ENCODE assay signal across 14 cellular contexts in the genomic region with DNA sequence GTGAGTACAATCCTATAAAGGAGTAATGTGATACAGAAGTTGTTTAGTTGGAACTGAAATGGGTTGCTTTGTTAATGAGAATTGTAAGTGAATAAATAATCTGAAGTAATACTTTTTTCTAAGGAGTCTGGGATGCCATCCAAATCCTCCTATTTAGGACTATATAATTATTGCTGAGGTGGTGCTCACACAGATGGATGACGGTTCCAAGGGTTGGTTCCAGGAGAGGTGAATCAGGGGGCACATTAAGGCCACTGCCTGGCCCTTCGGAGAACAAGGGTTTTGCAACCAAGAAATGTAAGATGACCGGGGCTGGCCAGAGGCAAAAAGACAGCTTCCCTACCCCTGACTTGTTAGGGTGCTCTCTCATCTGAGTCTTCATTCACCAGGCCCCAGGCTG.
DNase-seq lines count a peak whose midpoint lies in the region; ATAC-seq, FAIRE-seq and TF ChIP-seq lines count a peak whose summit lies in the region.
"Had no signal": no experiment of that assay in that cellular context is flagged by ENCODE, and none has a peak within 500 bp of the region (broad histone marks: within the 10 kb centered on the region; RNA-seq: fewer than 3 reads in every experiment).

No MANE protein-coding gene starts in this region.

- H3K36me3 Mint-ChIP-seq in nephron progenitor cell (ENCODE audit: low read depth) = no peaks in the 10 kb centered on the region
- H3K36me3 Mint-ChIP-seq in activated CD8-positive, alpha-beta T cell treated with anti-CD3 and anti-CD28 coated beads, Interleukin-2, amount 10 ng/mL, durations not matched to agents 7 days and 5 days (ENCODE audit: low read depth) = no peaks in the 10 kb centered on the region

- H3K4me1 ChIP-seq in HEK293 (ENCODE audit: control insufficient read depth, insufficient read depth, low read length) = 0 out of 2 replicates have a peak, but pooled peaks cover 2% of the 10 kb centered on the region
- H3K4me1 ChIP-seq: pancreas, thyroid gland had no signal

- no peaks in the 10 kb centered on the region for H3K9me3 ChIP-seq in HEK293 (ENCODE audit: control insufficient read depth, insufficient read depth, low read depth, low read length)
- H3K9me3 ChIP-seq: pancreas, thyroid gland had no signal

- DNase-seq in AG08396 (ENCODE audit: low spot score) (peak; percentile 27), nephron progenitor cell (no peak), posterior vena cava (ENCODE audit: low spot score) (no peak), activated gamma-delta T cell (lab: John Stamatoyannopoulos, UW) (no peak)
- DNase-seq in activated CD8-positive, alpha-beta T cell treated with anti-CD3 and anti-CD28 coated beads, Interleukin-2, amount 10 ng/mL, durations not matched to agents 7 days and 5 days = no peak
- DNase-seq: activated CD4-positive, alpha-beta T cell treated with anti-CD3 and anti-CD28 coated beads for 48 hours; H9; Karpas-422; pancreas; thyroid gland had no signal

- H3K9me3 Mint-ChIP-seq in nephron progenitor cell = no peaks in the 10 kb centered on the region
- H3K9me3 Mint-ChIP-seq in activated CD8-positive, alpha-beta T cell treated with anti-CD3 and anti-CD28 coated beads, Interleukin-2, amount 10 ng/mL, durations not matched to agents 7 days and 5 days (ENCODE audit: insufficient read depth) = no peaks in the 10 kb centered on the region
- H3K9me3 Mint-ChIP-seq: H9 had no signal

- no peaks in the 10 kb centered on the region for H3K4me1 Mint-ChIP-seq in nephron progenitor cell
- H3K4me1 Mint-ChIP-seq in activated CD8-positive, alpha-beta T cell treated with anti-CD3 and anti-CD28 coated beads, Interleukin-2, amount 10 ng/mL, durations not matched to agents 7 days and 5 days (ENCODE audit: low read depth) = no peaks in the 10 kb centered on the region

- TF ChIP-seq CTCF in HEK293 (tag by site-specific recombination; IDR thresholded peaks at IDR 0.05) (no peak), nephron progenitor cell (IDR thresholded peaks at IDR 0.05) (no peak)

- no peak overlapping the region for H3K27ac ChIP-seq in HEK293 (ENCODE audit: extremely low read depth, low read depth, low read length)
- H3K27ac ChIP-seq: pancreas, thyroid gland had no signal

- POLR2A ChIA-PET in HEK293 (lab: Yijun Ruan, JAX) = no interaction called here
- POLR2A ChIA-PET in activated CD8-positive, alpha-beta T cell treated with anti-CD3 and anti-CD28 coated beads, Interleukin-2, amount 10 ng/mL, durations not matched to agents 7 days and 5 days (lab: Charles Lee) = no interaction called here

- H3K4me3 ChIP-seq in HEK293 (ENCODE audit: low read depth, low read length) = no peak overlapping the region
- H3K4me3 ChIP-seq: coronary artery, pancreas, thyroid gland had no signal

- CTCF ChIA-PET in HEK293 (lab: Yijun Ruan, JAX) = no interaction called here
- CTCF ChIA-PET in activated CD8-positive, alpha-beta T cell treated with anti-CD3 and anti-CD28 coated beads, Interleukin-2, amount 10 ng/mL, durations not matched to agents 7 days and 5 days (lab: Charles Lee) = no interaction called here

- no peak overlapping the region for H3K4me3 Mint-ChIP-seq in nephron progenitor cell
- H3K4me3 Mint-ChIP-seq in activated CD8-positive, alpha-beta T cell treated with anti-CD3 and anti-CD28 coated beads, Interleukin-2, amount 10 ng/mL, durations not matched to agents 7 days and 5 days = no peak overlapping the region
- H3K4me3 Mint-ChIP-seq: H9 had no signal

- no peaks in the 10 kb centered on the region for H3K27me3 Mint-ChIP-seq in nephron progenitor cell (ENCODE audit: low read depth, poor library complexity)
- H3K27me3 Mint-ChIP-seq in activated CD8-positive, alpha-beta T cell treated with anti-CD3 and anti-CD28 coated beads, Interleukin-2, amount 10 ng/mL, durations not matched to agents 7 days and 5 days (ENCODE audit: low read depth) = no peaks in the 10 kb centered on the region

- H3K27ac Mint-ChIP-seq in nephron progenitor cell = no peak overlapping the region
- no peak overlapping the region for H3K27ac Mint-ChIP-seq in activated CD8-positive, alpha-beta T cell treated with anti-CD3 and anti-CD28 coated beads, Interleukin-2, amount 10 ng/mL, durations not matched to agents 7 days and 5 days

- ATAC-seq in SK-N-SH treated with all-trans-retinoic acid at 6 μM for 48 hours = peak; percentile 76
- no peak for ATAC-seq in activated CD8-positive, alpha-beta T cell treated with anti-CD3 and anti-CD28 coated beads, Interleukin-2, amount 10 ng/mL, durations not matched to agents 7 days and 5 days
- ATAC-seq: pancreas had no signal

- no peaks in the 10 kb centered on the region for H3K36me3 ChIP-seq in HEK293 (ENCODE audit: control insufficient read depth in 2 of 2, insufficient read depth in 1 of 2, low read length in 2 of 2)
- H3K36me3 ChIP-seq: pancreas, thyroid gland had no signal

- peak; percentile 38 for FAIRE-seq in islet of Langerhans (lab: Jason Lieb, UNC)
- FAIRE-seq: pancreas had no signal

- intact Hi-C loops in posterior vena cava (cut with DNase I) = no loop called here

TF ChIP-seq in HEK293, 187 proteins besides CTCF, POLR2A, EP300 and RAD21 (continues in another document):
- peak; percentile 89 for TF ChIP-seq PRDM6 (tag by site-specific recombination; IDR thresholded peaks at IDR 0.05)
- no peak for TF ChIP-seq ZNF544 (tag by site-specific recombination; IDR thresholded peaks at IDR 0.05)
- no peak for TF ChIP-seq ZNF324 (tag by site-specific recombination; IDR thresholded peaks at IDR 0.05)
- no peak for TF ChIP-seq ZNF239 (tag by site-specific recombination; IDR thresholded peaks at IDR 0.05)
- TF ChIP-seq, protein P1, sequence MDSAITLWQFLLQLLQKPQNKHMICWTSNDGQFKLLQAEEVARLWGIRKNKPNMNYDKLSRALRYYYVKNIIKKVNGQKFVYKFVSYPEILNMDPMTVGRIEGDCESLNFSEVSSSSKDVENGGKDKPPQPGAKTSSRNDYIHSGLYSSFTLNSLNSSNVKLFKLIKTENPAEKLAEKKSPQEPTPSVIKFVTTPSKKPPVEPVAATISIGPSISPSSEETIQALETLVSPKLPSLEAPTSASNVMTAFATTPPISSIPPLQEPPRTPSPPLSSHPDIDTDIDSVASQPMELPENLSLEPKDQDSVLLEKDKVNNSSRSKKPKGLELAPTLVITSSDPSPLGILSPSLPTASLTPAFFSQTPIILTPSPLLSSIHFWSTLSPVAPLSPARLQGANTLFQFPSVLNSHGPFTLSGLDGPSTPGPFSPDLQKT (IDR thresholded peaks at IDR 0.05; ENCODE audit: borderline replicate concordance, low read depth, low read length) = no peak

TF ChIP-seq in SK-N-SH treated with all-trans-retinoic acid at 6 μM for 48 hours, 23 proteins besides CTCF, POLR2A, EP300 and RAD21:
- TF ChIP-seq ISL1 (CRISPR knock-in tag; IDR thresholded peaks at IDR 0.05) (peak; percentile 77), ESRRG (CRISPR knock-in tag; IDR thresholded peaks at IDR 0.05) (no peak), ZC3H10 (CRISPR knock-in tag; IDR thresholded peaks at IDR 0.05) (0 out of 2 replicates have a peak, but pooled peaks have one; percentile 81), OSR1 (CRISPR knock-in tag; IDR thresholded peaks at IDR 0.05) (peak; percentile 92)
